ENCODE assay signal across 1 cellular context in the genomic region with DNA sequence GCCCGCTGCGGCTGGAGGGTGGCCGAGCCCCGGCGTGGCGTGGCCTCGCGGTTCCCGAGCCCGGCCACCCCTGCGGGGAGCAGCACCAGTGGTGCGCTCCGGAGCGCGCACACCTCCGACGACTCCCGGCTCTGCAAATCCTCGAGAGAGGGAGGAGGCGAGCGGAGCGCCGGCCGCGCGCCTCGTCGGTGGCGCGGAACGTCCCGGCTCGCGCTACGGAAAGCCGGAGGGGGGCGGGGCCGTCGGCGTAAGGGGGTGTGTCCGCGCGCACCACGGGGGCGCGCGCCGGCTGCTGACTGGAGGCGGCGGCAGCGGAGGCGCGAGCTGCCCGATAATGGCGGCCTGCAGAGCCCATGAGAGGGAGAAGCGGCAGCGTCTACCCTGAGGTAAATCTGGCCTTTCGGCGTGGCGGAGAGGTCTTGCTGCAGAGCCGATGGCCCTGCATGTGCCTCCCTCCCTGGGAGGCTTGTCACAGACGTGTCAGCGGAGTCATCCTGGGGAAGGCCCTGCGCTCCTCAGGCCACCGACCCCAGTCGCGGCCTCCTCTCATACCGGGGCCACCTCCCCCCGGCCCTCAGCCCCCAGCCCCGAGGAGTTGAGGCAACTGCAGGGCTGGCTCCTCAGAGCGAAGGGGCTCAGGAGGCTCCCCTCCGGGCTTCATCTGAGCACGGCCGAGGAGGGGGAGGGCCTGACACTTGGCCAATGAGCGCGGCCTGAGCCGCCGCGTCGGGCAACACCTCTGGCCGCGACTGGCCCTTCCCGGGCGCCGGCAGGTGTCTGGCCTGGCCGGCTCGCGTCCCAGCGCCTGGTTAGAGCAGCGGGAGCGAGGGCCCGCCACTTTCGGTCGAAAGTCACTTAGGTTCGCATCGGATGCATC.
TF ChIP-seq lines count a peak whose summit lies in the region.

A gene (plus strand): TSS at position 295 of the 877 bp plus-strand sequence. CDS start 2,485 bp downstream, outside the sequence.

TF ChIP-seq in K562, 482 proteins besides CTCF, POLR2A, EP300 and RAD21 (continued from another document and continues in another):
- TF ChIP-seq, protein P1, sequence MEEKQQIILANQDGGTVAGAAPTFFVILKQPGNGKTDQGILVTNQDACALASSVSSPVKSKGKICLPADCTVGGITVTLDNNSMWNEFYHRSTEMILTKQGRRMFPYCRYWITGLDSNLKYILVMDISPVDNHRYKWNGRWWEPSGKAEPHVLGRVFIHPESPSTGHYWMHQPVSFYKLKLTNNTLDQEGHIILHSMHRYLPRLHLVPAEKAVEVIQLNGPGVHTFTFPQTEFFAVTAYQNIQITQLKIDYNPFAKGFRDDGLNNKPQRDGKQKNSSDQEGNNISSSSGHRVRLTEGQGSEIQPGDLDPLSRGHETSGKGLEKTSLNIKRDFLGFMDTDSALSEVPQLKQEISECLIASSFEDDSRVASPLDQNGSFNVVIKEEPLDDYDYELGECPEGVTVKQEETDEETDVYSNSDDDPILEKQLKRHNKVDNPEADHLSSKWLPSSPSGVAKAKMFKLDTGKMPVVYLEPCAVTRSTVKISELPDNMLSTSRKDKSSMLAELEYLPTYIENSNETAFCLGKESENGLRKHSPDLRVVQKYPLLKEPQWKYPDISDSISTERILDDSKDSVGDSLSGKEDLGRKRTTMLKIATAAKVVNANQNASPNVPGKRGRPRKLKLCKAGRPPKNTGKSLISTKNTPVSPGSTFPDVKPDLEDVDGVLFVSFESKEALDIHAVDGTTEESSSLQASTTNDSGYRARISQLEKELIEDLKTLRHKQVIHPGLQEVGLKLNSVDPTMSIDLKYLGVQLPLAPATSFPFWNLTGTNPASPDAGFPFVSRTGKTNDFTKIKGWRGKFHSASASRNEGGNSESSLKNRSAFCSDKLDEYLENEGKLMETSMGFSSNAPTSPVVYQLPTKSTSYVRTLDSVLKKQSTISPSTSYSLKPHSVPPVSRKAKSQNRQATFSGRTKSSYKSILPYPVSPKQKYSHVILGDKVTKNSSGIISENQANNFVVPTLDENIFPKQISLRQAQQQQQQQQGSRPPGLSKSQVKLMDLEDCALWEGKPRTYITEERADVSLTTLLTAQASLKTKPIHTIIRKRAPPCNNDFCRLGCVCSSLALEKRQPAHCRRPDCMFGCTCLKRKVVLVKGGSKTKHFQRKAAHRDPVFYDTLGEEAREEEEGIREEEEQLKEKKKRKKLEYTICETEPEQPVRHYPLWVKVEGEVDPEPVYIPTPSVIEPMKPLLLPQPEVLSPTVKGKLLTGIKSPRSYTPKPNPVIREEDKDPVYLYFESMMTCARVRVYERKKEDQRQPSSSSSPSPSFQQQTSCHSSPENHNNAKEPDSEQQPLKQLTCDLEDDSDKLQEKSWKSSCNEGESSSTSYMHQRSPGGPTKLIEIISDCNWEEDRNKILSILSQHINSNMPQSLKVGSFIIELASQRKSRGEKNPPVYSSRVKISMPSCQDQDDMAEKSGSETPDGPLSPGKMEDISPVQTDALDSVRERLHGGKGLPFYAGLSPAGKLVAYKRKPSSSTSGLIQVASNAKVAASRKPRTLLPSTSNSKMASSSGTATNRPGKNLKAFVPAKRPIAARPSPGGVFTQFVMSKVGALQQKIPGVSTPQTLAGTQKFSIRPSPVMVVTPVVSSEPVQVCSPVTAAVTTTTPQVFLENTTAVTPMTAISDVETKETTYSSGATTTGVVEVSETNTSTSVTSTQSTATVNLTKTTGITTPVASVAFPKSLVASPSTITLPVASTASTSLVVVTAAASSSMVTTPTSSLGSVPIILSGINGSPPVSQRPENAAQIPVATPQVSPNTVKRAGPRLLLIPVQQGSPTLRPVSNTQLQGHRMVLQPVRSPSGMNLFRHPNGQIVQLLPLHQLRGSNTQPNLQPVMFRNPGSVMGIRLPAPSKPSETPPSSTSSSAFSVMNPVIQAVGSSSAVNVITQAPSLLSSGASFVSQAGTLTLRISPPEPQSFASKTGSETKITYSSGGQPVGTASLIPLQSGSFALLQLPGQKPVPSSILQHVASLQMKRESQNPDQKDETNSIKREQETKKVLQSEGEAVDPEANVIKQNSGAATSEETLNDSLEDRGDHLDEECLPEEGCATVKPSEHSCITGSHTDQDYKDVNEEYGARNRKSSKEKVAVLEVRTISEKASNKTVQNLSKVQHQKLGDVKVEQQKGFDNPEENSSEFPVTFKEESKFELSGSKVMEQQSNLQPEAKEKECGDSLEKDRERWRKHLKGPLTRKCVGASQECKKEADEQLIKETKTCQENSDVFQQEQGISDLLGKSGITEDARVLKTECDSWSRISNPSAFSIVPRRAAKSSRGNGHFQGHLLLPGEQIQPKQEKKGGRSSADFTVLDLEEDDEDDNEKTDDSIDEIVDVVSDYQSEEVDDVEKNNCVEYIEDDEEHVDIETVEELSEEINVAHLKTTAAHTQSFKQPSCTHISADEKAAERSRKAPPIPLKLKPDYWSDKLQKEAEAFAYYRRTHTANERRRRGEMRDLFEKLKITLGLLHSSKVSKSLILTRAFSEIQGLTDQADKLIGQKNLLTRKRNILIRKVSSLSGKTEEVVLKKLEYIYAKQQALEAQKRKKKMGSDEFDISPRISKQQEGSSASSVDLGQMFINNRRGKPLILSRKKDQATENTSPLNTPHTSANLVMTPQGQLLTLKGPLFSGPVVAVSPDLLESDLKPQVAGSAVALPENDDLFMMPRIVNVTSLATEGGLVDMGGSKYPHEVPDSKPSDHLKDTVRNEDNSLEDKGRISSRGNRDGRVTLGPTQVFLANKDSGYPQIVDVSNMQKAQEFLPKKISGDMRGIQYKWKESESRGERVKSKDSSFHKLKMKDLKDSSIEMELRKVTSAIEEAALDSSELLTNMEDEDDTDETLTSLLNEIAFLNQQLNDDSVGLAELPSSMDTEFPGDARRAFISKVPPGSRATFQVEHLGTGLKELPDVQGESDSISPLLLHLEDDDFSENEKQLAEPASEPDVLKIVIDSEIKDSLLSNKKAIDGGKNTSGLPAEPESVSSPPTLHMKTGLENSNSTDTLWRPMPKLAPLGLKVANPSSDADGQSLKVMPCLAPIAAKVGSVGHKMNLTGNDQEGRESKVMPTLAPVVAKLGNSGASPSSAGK (IDR thresholded peaks at IDR 0.05): peak; percentile 79
- TF ChIP-seq, protein P2, sequence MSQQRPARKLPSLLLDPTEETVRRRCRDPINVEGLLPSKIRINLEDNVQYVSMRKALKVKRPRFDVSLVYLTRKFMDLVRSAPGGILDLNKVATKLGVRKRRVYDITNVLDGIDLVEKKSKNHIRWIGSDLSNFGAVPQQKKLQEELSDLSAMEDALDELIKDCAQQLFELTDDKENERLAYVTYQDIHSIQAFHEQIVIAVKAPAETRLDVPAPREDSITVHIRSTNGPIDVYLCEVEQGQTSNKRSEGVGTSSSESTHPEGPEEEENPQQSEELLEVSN (IDR thresholded peaks at IDR 0.05; ENCODE audit: borderline replicate concordance in 1 of 2, extremely low read depth in 1 of 2, insufficient read depth in 1 of 2, insufficient read length in 1 of 2, low read depth in 1 of 2, low read length in 1 of 2, poor library complexity in 1 of 2, severe bottlenecking in 1 of 2): peak; percentile 80 to 96
- TF ChIP-seq ZNF217 (CRISPR knock-in tag; IDR thresholded peaks at IDR 0.05) (no peak), MYC (IDR thresholded peaks at IDR 0.05; ENCODE audit: low read depth, low read length) (peak; percentile 92), MYC (CRISPR knock-in tag; IDR thresholded peaks at IDR 0.05; ENCODE audit: borderline replicate concordance, low read depth) (peak; percentile 24; the same call in 1 of the 2 replicates), SRSF7 (optimal IDR thresholded peaks at IDR 0.05; ENCODE audit: low read depth, low read length) (no peak), TAF1 (IDR thresholded peaks at IDR 0.05; ENCODE audit: control insufficient read depth, extremely low read depth, insufficient read depth, low read length, severe bottlenecking) (peak; percentile 86), ZFP1 (CRISPR knock-in tag; IDR thresholded peaks at IDR 0.05) (no peak), NR4A1 (CRISPR knock-in tag; IDR thresholded peaks at IDR 0.05) (peak; percentile 94), NR4A1 (tag; IDR thresholded peaks at IDR 0.05) (peak; percentile 37; the same call in 1 of the 2 replicates), RHOXF2B (CRISPR knock-in tag; conservative IDR thresholded peaks at IDR 0.05) (no peak), CHD1 (IDR thresholded peaks at IDR 0.05; ENCODE audit: low read length) (peak; percentile 7), KDM1A (IDR thresholded peaks at IDR 0.05) (no peak), FUS (optimal IDR thresholded peaks at IDR 0.05; ENCODE audit: low read depth, low read length) (no peak), NONO (IDR thresholded peaks at IDR 0.05; ENCODE audit: low read depth in 2 of 2, low read length in 1 of 2) (peak in 1 of 2 experiments; percentile 99; a peak in 2 of 4 replicates), STAT5A (IDR thresholded peaks at IDR 0.05; ENCODE audit: borderline replicate concordance, low read length) (no peak), NFE2L1 (tag; IDR thresholded peaks at IDR 0.05; ENCODE audit: borderline replicate concordance, low read depth) (no peak), NFATC3 (IDR thresholded peaks at IDR 0.05) (no peak), MTA3 (IDR thresholded peaks at IDR 0.05; ENCODE audit: borderline replicate concordance) (peak; percentile 99), RB1 (IDR thresholded peaks at IDR 0.05; ENCODE audit: low read depth) (peak; percentile 97), ZKSCAN8 (CRISPR knock-in tag; IDR thresholded peaks at IDR 0.05) (0 out of 2 replicates have a peak, but pooled peaks have one; percentile 19)
- TF ChIP-seq, protein P3, sequence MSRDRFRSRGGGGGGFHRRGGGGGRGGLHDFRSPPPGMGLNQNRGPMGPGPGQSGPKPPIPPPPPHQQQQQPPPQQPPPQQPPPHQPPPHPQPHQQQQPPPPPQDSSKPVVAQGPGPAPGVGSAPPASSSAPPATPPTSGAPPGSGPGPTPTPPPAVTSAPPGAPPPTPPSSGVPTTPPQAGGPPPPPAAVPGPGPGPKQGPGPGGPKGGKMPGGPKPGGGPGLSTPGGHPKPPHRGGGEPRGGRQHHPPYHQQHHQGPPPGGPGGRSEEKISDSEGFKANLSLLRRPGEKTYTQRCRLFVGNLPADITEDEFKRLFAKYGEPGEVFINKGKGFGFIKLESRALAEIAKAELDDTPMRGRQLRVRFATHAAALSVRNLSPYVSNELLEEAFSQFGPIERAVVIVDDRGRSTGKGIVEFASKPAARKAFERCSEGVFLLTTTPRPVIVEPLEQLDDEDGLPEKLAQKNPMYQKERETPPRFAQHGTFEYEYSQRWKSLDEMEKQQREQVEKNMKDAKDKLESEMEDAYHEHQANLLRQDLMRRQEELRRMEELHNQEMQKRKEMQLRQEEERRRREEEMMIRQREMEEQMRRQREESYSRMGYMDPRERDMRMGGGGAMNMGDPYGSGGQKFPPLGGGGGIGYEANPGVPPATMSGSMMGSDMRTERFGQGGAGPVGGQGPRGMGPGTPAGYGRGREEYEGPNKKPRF (IDR thresholded peaks at IDR 0.05; ENCODE audit: low read depth, low read length): no peak
- TF ChIP-seq, protein P4, sequence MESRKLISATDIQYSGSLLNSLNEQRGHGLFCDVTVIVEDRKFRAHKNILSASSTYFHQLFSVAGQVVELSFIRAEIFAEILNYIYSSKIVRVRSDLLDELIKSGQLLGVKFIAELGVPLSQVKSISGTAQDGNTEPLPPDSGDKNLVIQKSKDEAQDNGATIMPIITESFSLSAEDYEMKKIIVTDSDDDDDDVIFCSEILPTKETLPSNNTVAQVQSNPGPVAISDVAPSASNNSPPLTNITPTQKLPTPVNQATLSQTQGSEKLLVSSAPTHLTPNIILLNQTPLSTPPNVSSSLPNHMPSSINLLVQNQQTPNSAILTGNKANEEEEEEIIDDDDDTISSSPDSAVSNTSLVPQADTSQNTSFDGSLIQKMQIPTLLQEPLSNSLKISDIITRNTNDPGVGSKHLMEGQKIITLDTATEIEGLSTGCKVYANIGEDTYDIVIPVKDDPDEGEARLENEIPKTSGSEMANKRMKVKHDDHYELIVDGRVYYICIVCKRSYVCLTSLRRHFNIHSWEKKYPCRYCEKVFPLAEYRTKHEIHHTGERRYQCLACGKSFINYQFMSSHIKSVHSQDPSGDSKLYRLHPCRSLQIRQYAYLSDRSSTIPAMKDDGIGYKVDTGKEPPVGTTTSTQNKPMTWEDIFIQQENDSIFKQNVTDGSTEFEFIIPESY (CRISPR knock-in tag; IDR thresholded peaks at IDR 0.05): no peak
- TF ChIP-seq, protein P5, sequence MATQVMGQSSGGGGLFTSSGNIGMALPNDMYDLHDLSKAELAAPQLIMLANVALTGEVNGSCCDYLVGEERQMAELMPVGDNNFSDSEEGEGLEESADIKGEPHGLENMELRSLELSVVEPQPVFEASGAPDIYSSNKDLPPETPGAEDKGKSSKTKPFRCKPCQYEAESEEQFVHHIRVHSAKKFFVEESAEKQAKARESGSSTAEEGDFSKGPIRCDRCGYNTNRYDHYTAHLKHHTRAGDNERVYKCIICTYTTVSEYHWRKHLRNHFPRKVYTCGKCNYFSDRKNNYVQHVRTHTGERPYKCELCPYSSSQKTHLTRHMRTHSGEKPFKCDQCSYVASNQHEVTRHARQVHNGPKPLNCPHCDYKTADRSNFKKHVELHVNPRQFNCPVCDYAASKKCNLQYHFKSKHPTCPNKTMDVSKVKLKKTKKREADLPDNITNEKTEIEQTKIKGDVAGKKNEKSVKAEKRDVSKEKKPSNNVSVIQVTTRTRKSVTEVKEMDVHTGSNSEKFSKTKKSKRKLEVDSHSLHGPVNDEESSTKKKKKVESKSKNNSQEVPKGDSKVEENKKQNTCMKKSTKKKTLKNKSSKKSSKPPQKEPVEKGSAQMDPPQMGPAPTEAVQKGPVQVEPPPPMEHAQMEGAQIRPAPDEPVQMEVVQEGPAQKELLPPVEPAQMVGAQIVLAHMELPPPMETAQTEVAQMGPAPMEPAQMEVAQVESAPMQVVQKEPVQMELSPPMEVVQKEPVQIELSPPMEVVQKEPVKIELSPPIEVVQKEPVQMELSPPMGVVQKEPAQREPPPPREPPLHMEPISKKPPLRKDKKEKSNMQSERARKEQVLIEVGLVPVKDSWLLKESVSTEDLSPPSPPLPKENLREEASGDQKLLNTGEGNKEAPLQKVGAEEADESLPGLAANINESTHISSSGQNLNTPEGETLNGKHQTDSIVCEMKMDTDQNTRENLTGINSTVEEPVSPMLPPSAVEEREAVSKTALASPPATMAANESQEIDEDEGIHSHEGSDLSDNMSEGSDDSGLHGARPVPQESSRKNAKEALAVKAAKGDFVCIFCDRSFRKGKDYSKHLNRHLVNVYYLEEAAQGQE (CRISPR knock-in tag; IDR thresholded peaks at IDR 0.05; ENCODE audit: low read depth): peak; percentile 56; the same call in 1 of the 2 replicates
- TF ChIP-seq, protein P6, sequence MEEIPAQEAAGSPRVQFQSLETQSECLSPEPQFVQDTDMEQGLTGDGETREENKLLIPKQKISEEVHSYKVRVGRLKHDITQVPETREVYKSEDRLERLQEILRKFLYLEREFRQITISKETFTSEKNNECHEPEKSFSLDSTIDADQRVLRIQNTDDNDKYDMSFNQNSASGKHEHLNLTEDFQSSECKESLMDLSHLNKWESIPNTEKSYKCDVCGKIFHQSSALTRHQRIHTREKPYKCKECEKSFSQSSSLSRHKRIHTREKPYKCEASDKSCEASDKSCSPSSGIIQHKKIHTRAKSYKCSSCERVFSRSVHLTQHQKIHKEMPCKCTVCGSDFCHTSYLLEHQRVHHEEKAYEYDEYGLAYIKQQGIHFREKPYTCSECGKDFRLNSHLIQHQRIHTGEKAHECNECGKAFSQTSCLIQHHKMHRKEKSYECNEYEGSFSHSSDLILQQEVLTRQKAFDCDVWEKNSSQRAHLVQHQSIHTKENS (CRISPR knock-in tag; IDR thresholded peaks at IDR 0.05): no peak
